Comparison of ENCODE assay signal across 18 cellular contexts in genomic region chr13:51107996-51108395, GRCh38. TPM values are rescaled to one million over a fixed set of nuclear protein-coding genes. Genes with fewer than 3 reads are reported as not detected.
DNase-seq lines count a peak whose midpoint lies in the region; TF ChIP-seq lines count a peak whose summit lies in the region.
"Had no signal": no experiment of that assay in that cellular context is flagged by ENCODE, and none has a peak within 500 bp of the region (broad histone marks: within the 10 kb centered on the region; RNA-seq: fewer than 3 reads in every experiment).

No MANE protein-coding gene starts in this region.

- H3K9me3 ChIP-seq in HEK293 (ENCODE audit: control insufficient read depth, insufficient read depth, low read depth, low read length) = no peaks in the 10 kb centered on the region
- no peaks in the 10 kb centered on the region for H3K9me3 ChIP-seq in esophagus muscularis mucosa
- H3K9me3 ChIP-seq: A549; BLaER1 treated with 17β-estradiol and CSF1 and Interleukin-3, amounts not matched to agents 10 nM and 100 nM; Caco-2 had no signal

- H3K27me3 ChIP-seq in esophagus muscularis mucosa = peaks cover 0 to 9% (median 0%) of the 10 kb centered on the region in 4 donors
- H3K27me3 ChIP-seq: BLaER1 treated with 17β-estradiol and CSF1 and Interleukin-3, amounts not matched to agents 10 nM and 100 nM had no signal

- no peak overlapping the region for H3K27ac ChIP-seq in HEK293 (ENCODE audit: extremely low read depth, low read depth, low read length)
- no peak overlapping the region for H3K27ac ChIP-seq in esophagus muscularis mucosa (replicated peaks in 1 of 4)
- H3K27ac ChIP-seq: 22Rv1; A549; BLaER1 treated with 17β-estradiol and CSF1 and Interleukin-3, amounts not matched to agents 10 nM and 100 nM; C4-2B had no signal

- no peak for TF ChIP-seq POLR2A in esophagus muscularis mucosa (IDR thresholded peaks at IDR 0.05; ENCODE audit: low read depth)

- H3K36me3 ChIP-seq in HEK293 (ENCODE audit: control insufficient read depth in 2 of 2, insufficient read depth in 1 of 2, low read length in 2 of 2) (no peaks in the 10 kb centered on the region), esophagus muscularis mucosa (no peaks in the 10 kb centered on the region)
- H3K36me3 ChIP-seq: BLaER1 treated with 17β-estradiol and CSF1 and Interleukin-3, amounts not matched to agents 10 nM and 100 nM had no signal

- no peaks in the 10 kb centered on the region for H3K4me1 ChIP-seq in HEK293 (ENCODE audit: control insufficient read depth, insufficient read depth, low read length)
- no peaks in the 10 kb centered on the region for H3K4me1 ChIP-seq in esophagus muscularis mucosa
- H3K4me1 ChIP-seq: A549; BLaER1 treated with 17β-estradiol and CSF1 and Interleukin-3, amounts not matched to agents 10 nM and 100 nM; Caco-2 had no signal

- intact Hi-C loops in esophagus muscularis mucosa (cut with DNase I) = no loop called here

- DNase-seq in NCI-H82 (lab: John Stamatoyannopoulos, UW) = peak; percentile 38
- no peak for DNase-seq in NCI-H82 treated with DMSO at 0.1 percent for 48 hours (lab: John Stamatoyannopoulos, UW; ENCODE audit: unreplicated experiment)
- peak; percentile 85 for DNase-seq in esophagus muscularis mucosa (ENCODE audit: extremely low spot score)
- DNase-seq in occipital lobe (lab: John Stamatoyannopoulos, UW) = no peak
- DNase-seq: AML-193; Caco-2; Calu3; CD4-positive, alpha-beta T cell; CD8-positive, alpha-beta T cell; DMS79 treated with DMSO at 0.1 percent for 48 hours; GF-D8 had no signal

- TF ChIP-seq CTCF in HEK293 (tag by site-specific recombination; IDR thresholded peaks at IDR 0.05) (no peak), esophagus muscularis mucosa (IDR thresholded peaks at IDR 0.05) (no peak)

- 94% methylated on average over 4 of the region's 4 CpGs for WGBS in esophagus muscularis mucosa

- CTCF ChIA-PET in HEK293 (lab: Yijun Ruan, JAX) = interaction anchor here (0.7 to 2.1 kb wide), 3 partner anchors 15 to 39 kb away, joined by 3 to 12 read pairs (median 3); no protein-coding TSS in a partner anchor

- POLR2A ChIA-PET in HEK293 (lab: Yijun Ruan, JAX) = no interaction called here

- H3K4me3 ChIP-seq in HEK293 (ENCODE audit: low read depth, low read length) (no peak overlapping the region), esophagus muscularis mucosa (no peak overlapping the region)
- H3K4me3 ChIP-seq: A549; BLaER1 treated with 17β-estradiol and CSF1 and Interleukin-3, amounts not matched to agents 10 nM and 100 nM had no signal

- TF ChIP-seq EP300 in esophagus muscularis mucosa (IDR thresholded peaks at IDR 0.05) = no peak

TF ChIP-seq in HEK293, 187 proteins besides CTCF, POLR2A, EP300 and RAD21:
- TF ChIP-seq ZBTB21 (tag by site-specific recombination; IDR thresholded peaks at IDR 0.05) (peak; percentile 61; the same call in 1 of the 2 replicates), ATF2 (tag by site-specific recombination; IDR thresholded peaks at IDR 0.05; ENCODE audit: low read depth) (peak; percentile 50; the same call in 1 of the 2 replicates), ZBTB48 (tag by site-specific recombination; IDR thresholded peaks at IDR 0.05) (no peak), ZFP69B (tag by site-specific recombination; IDR thresholded peaks at IDR 0.05) (peak; percentile 93), ZNF629 (tag by site-specific recombination; IDR thresholded peaks at IDR 0.05) (peak; percentile 64), ZNF692 (tag by site-specific recombination; IDR thresholded peaks at IDR 0.05) (peak; percentile 91), RBAK (tag by site-specific recombination; IDR thresholded peaks at IDR 0.05) (no peak), ZNF335 (tag by site-specific recombination; conservative IDR thresholded peaks at IDR 0.05) (0 out of 2 replicates have a peak, but pooled peaks have one; percentile 14)

RNA-seq across cellular contexts. Expression of gene C13orf42, which starts 3.1 kb away (rescaled TPM):
- total RNA-seq in esophagus muscularis mucosa (not detected), occipital lobe (not detected)
- total RNA-seq: A172; B cell; Caco-2; Calu3; CD4-positive, alpha-beta T cell; CD8-positive, alpha-beta T cell had no signal

Comparison
In these comparisons a context has a peak if more than half of its experiments do, and no peak if none do; other contexts are left out.
1. DNase-seq: peak in NCI-H82 (single experiment) and esophagus muscularis mucosa (single experiment); none in NCI-H82 treated with DMSO at 0.1 percent for 48 hours (single experiment) and occipital lobe (single experiment).